In the genomic region with DNA sequence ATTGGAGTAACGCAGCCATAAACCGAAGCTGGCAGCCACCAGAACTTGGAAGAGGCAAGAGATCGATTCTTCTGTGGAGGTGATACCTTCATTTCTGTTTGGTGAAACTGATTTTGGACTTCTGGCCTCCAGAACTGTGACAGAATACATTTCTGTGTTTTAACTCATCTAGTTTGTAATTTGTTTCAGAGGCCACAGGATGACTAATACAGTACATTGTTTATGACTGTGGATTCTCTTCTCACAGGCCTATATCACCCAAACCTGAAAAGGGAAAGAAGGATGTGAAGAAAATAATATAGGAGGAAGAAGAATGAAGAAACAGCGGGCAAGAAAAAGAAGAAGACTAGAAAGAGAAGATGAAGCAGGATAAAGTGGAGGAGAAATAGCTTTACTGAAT, we compare ENCODE assay signal across 26 cellular contexts.
A peak's percentile ranks its signal among the peaks of the same experiment; 100 is the strongest.
DNase-seq lines count a peak whose midpoint lies in the region; ATAC-seq, FAIRE-seq and TF ChIP-seq lines count a peak whose summit lies in the region.
"Had no signal": no experiment of that assay in that cellular context is flagged by ENCODE, and none has a peak within 500 bp of the region (broad histone marks: within the 10 kb centered on the region; RNA-seq: fewer than 3 reads in every experiment).

No MANE protein-coding gene starts in this region.

- no peak for ATAC-seq in HepG2
- ATAC-seq: activated CD4-positive, CD25-positive, alpha-beta regulatory T cell treated with anti-CD3 and anti-CD28 coated beads, Interleukin-2, amount 50 U/mL, for 24 hours; activated CD8-positive, alpha-beta T cell treated with anti-CD3 and anti-CD28 coated beads, Interleukin-2, amount 10 ng/mL, durations not matched to agents 7 days and 5 days; activated T-cell treated with anti-CD3 and anti-CD28 coated beads, Interleukin-2, amount 50 U/mL, for 4 hours; gastroesophageal sphincter; GM23338 had no signal

- CTCF ChIA-PET in AG04450 (lab: Charles Lee) = no interaction called here
- CTCF ChIA-PET in HepG2 (lab: Yijun Ruan, JAX; ENCODE audit: low intra/inter-chr PET ratio, low total read pairs) = no interaction called here

- H3K4me2 ChIP-seq in HepG2 (ENCODE audit: low read depth, low read length) = no peak overlapping the region
- H3K4me2 ChIP-seq: GM23338 had no signal

- TF ChIP-seq CTCF in AG04450 (IDR thresholded peaks at IDR 0.05; ENCODE audit: low read depth, low read length) (no peak), fibroblast of villous mesenchyme (IDR thresholded peaks at IDR 0.05; ENCODE audit: insufficient read depth, low read depth, low read length) (no peak), prostate gland (IDR thresholded peaks at IDR 0.05) (no peak), HepG2 (CRISPR knock-in tag; IDR thresholded peaks at IDR 0.05) (no peak)

- 99% methylated on average over 4 of the region's 4 CpGs for WGBS in prostate gland
- WGBS in HepG2 (ENCODE audit: low lambda C conversion rate) = 12% methylated on average over 4 of the region's 4 CpGs

- H3K4me1 ChIP-seq in prostate gland (replicated peaks) (no peaks in the 10 kb centered on the region), HepG2 (ENCODE audit: insufficient read depth, low read length) (no peaks in the 10 kb centered on the region)
- H3K4me1 ChIP-seq: colonic mucosa, right atrium auricular region had no signal

- TF ChIP-seq POLR2A in prostate gland (IDR thresholded peaks at IDR 0.05) (no peak), HepG2 (IDR thresholded peaks at IDR 0.05; ENCODE audit: insufficient read depth in 1 of 2, low read depth in 2 of 2, low read length in 2 of 2) (no peak)

- H2AFZ ChIP-seq in HepG2 (ENCODE audit: low read length) = no peak overlapping the region
- H2AFZ ChIP-seq: GM23338 had no signal

- intact Hi-C loops in prostate gland (cut with DNase I) (no loop called here), HepG2 (cut with micrococcal nuclease; ENCODE audit: unreplicated experiment) (no loop called here)

- H3K27me3 ChIP-seq in AG04450 (ENCODE audit: control insufficient read depth, insufficient read depth, low read length) (no peaks in the 10 kb centered on the region), prostate gland (replicated peaks; ENCODE audit: insufficient read depth) (no peaks in the 10 kb centered on the region), HepG2 (ENCODE audit: control insufficient read depth in 1 of 2, insufficient read depth in 2 of 2, low read length in 2 of 2) (peaks cover 4 to 72% of the 10 kb centered on the region in 2 experiments)
- H3K27me3 ChIP-seq: ascending aorta, colonic mucosa, gastroesophageal sphincter, right atrium auricular region had no signal

- TF ChIP-seq EP300 in HepG2 (IDR thresholded peaks at IDR 0.05; ENCODE audit: low read depth in 2 of 2, low read length in 2 of 2) (no peak), HepG2 (CRISPR knock-in tag; IDR thresholded peaks at IDR 0.05; ENCODE audit: borderline replicate concordance) (no peak)

- H3K79me2 ChIP-seq in HepG2 (ENCODE audit: insufficient read depth, low read length) = no peaks in the 10 kb centered on the region

- H3K27ac ChIP-seq in AG04450 (ENCODE audit: low read depth, low read length) (peak overlapping the region; percentile 69), prostate gland (no peak overlapping the region), HepG2 (ENCODE audit: extremely low read length, insufficient read depth, low read length) (no peak overlapping the region)
- H3K27ac ChIP-seq: ascending aorta, C4-2B, colonic mucosa, gastroesophageal sphincter, right atrium auricular region had no signal

- no peak for DNase-seq in AG04450 (ENCODE audit: low read depth, low spot score)
- DNase-seq in H4 (ENCODE audit: low spot score) = peak; percentile 30
- DNase-seq in amniotic epithelial cell (ENCODE audit: low read depth) = peak; percentile 38
- DNase-seq in fibroblast of villous mesenchyme (ENCODE audit: low read depth) = peak; percentile 20
- no peak for DNase-seq in prostate gland (ENCODE audit: low spot score)
- no peak for DNase-seq in HepG2 (ENCODE audit: low spot score)
- DNase-seq in middle frontal gyrus (ENCODE audit: extremely low spot score, low spot score) = no peak
- DNase-seq in activated gamma-delta T cell treated with Interleukin-2 at 50 U/mL for 16 hours = no peak
- DNase-seq: activated CD8-positive, alpha-beta T cell treated with anti-CD3 and anti-CD28 coated beads, Interleukin-2, amount 10 ng/mL, durations not matched to agents 7 days and 5 days; activated naive CD4-positive, alpha-beta T cell treated with anti-CD3 and anti-CD28 coated beads, Interleukin-2, amount 10 ng/mL, durations not matched to agents 7 days and 5 days; activated T-cell treated with anti-CD3 and anti-CD28 coated beads, Interleukin-2, amount 50 U/mL, for 4 hours; colonic mucosa; kidney; NCI-H2107; NCI-H510A; nucleus accumbens; RPMI8226; substantia nigra; T1000 had no signal

- in situ Hi-C loops in HepG2 (cut with HindIII; ENCODE audit: extremely low pct_ligation_motif_present, low pct_unique_long_range_greater_than_20kb) = no loop called here

- no peak for FAIRE-seq in HepG2 (lab: Jason Lieb, UNC)
- FAIRE-seq: G401.6, kidney had no signal

- H4K20me1 ChIP-seq in HepG2 (ENCODE audit: insufficient read depth, low read length) = no peaks in the 10 kb centered on the region; the same call in 1 of the 2 replicates

- POLR2A ChIA-PET in AG04450 (lab: Yijun Ruan, JAX) (no interaction called here), HepG2 (lab: Yijun Ruan, JAX) (no interaction called here)

- H3K9ac ChIP-seq in HepG2 (ENCODE audit: insufficient read depth, low read depth, low read length) = no peak overlapping the region

- TF ChIP-seq RAD21 in HepG2 (CRISPR knock-in tag; IDR thresholded peaks at IDR 0.05) = no peak

- BruUV-seq in HepG2 (replicated peaks; lab: Mats Ljungman, UMichigan) = no TSS peak

- H3K4me3 ChIP-seq in AG04450 (ENCODE audit: low read depth, low read length) (no peak overlapping the region), fibroblast of villous mesenchyme (ENCODE audit: low read depth, low read length) (no peak overlapping the region), prostate gland (no peak overlapping the region), HepG2 (replicated peaks in 1 of 3; ENCODE audit: insufficient read depth in 1 of 3, low read depth in 2 of 3, low read length in 3 of 3) (no peak overlapping the region)
- H3K4me3 ChIP-seq: ascending aorta, colonic mucosa, gastroesophageal sphincter, GM23338, right atrium auricular region had no signal

- H3K36me3 ChIP-seq in prostate gland = no peaks in the 10 kb centered on the region
- no peaks in the 10 kb centered on the region for H3K36me3 ChIP-seq in HepG2 (replicated peaks in 1 of 2; ENCODE audit: control insufficient read depth in 1 of 2, insufficient read depth in 2 of 2, low read length in 2 of 2)
- H3K36me3 ChIP-seq: ascending aorta, colonic mucosa, gastroesophageal sphincter, right atrium auricular region had no signal

- H3K9me3 ChIP-seq in AG04450 (ENCODE audit: control insufficient read depth, insufficient read depth, low read length) (peaks cover 7% of the 10 kb centered on the region), prostate gland (no peaks in the 10 kb centered on the region), HepG2 (ENCODE audit: low read length) (peaks cover 29% of the 10 kb centered on the region)
- H3K9me3 ChIP-seq: ascending aorta, colonic mucosa, gastroesophageal sphincter, right atrium auricular region had no signal

TF ChIP-seq in HepG2, 621 proteins besides CTCF, POLR2A, EP300 and RAD21 (continues in another document):
- TF ChIP-seq AGO2 (optimal IDR thresholded peaks at IDR 0.05; ENCODE audit: low read depth, low read length) (no peak), ZNF451 (CRISPR knock-in tag; IDR thresholded peaks at IDR 0.05) (no peak), MAFK (conservative IDR thresholded peaks at IDR 0.05 in 1 of 2, IDR thresholded peaks at IDR 0.05 in 1 of 2; ENCODE audit: low read length in 2 of 2) (no peak), SATB2 (CRISPR knock-in tag; IDR thresholded peaks at IDR 0.05) (no peak), PAWR (CRISPR knock-in tag; IDR thresholded peaks at IDR 0.05; ENCODE audit: borderline replicate concordance) (no peak), ZNF292 (CRISPR knock-in tag; IDR thresholded peaks at IDR 0.05; ENCODE audit: borderline replicate concordance, low read depth) (no peak), ZBTB8A (CRISPR knock-in tag; IDR thresholded peaks at IDR 0.05; ENCODE audit: borderline replicate concordance, low read depth) (no peak), SIN3B (IDR thresholded peaks at IDR 0.05; ENCODE audit: low read length) (no peak), NFYB (CRISPR knock-in tag; IDR thresholded peaks at IDR 0.05) (no peak), MAFF (IDR thresholded peaks at IDR 0.05; ENCODE audit: low read depth, low read length) (no peak), CBFB (CRISPR knock-in tag; IDR thresholded peaks at IDR 0.05) (no peak), KLF16 (CRISPR knock-in tag; IDR thresholded peaks at IDR 0.05) (no peak)
- TF ChIP-seq, protein P1, sequence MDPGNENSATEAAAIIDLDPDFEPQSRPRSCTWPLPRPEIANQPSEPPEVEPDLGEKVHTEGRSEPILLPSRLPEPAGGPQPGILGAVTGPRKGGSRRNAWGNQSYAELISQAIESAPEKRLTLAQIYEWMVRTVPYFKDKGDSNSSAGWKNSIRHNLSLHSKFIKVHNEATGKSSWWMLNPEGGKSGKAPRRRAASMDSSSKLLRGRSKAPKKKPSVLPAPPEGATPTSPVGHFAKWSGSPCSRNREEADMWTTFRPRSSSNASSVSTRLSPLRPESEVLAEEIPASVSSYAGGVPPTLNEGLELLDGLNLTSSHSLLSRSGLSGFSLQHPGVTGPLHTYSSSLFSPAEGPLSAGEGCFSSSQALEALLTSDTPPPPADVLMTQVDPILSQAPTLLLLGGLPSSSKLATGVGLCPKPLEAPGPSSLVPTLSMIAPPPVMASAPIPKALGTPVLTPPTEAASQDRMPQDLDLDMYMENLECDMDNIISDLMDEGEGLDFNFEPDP (CRISPR knock-in tag; conservative IDR thresholded peaks at IDR 0.05) = no peak
- TF ChIP-seq, protein P2, sequence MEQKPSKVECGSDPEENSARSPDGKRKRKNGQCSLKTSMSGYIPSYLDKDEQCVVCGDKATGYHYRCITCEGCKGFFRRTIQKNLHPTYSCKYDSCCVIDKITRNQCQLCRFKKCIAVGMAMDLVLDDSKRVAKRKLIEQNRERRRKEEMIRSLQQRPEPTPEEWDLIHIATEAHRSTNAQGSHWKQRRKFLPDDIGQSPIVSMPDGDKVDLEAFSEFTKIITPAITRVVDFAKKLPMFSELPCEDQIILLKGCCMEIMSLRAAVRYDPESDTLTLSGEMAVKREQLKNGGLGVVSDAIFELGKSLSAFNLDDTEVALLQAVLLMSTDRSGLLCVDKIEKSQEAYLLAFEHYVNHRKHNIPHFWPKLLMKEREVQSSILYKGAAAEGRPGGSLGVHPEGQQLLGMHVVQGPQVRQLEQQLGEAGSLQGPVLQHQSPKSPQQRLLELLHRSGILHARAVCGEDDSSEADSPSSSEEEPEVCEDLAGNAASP (CRISPR knock-in tag; IDR thresholded peaks at IDR 0.05; ENCODE audit: borderline replicate concordance) = no peak
- TF ChIP-seq, protein P3, sequence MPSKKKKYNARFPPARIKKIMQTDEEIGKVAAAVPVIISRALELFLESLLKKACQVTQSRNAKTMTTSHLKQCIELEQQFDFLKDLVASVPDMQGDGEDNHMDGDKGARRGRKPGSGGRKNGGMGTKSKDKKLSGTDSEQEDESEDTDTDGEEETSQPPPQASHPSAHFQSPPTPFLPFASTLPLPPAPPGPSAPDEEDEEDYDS (CRISPR knock-in tag; IDR thresholded peaks at IDR 0.05) = no peak

Comparison
In these comparisons a context has a peak if more than half of its experiments do, and no peak if none do; other contexts are left out.
1. DNase-seq: peak in H4 (single experiment), amniotic epithelial cell (single experiment) and fibroblast of villous mesenchyme (single experiment); none in AG04450 (single experiment), prostate gland (single experiment), HepG2 (single experiment), middle frontal gyrus (single experiment) and activated gamma-delta T cell treated with Interleukin-2 at 50 U/mL for 16 hours (single experiment).